ENCODE assay signal across 9 cellular contexts in the genomic region with DNA sequence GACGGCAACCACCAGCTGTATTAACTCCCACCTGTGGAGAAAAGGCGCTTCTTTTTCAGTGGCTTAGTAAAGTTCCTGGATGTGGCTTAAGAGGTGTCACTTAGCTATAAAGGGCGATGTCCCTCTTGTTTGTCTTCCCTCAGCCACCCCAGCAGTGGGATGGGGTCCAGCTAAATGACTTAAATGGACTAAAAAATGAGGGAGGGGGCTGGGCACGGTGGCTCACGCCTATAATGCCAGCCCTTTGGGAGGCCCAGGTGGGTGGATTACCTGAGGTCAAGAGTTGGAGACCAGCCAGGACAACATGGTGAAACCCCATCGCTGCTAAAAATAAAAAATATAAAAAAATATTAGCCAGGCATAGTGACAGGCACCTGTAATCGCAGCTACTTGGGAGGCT.
"Had no signal": no experiment of that assay in that cellular context is flagged by ENCODE, and none has a peak within 500 bp of the region (broad histone marks: within the 10 kb centered on the region; RNA-seq: fewer than 3 reads in every experiment).

No MANE protein-coding gene starts in this region.

- DNase-seq: GM23248, GOT3, H7, H9, HCEC 1CT, HFFc6 had no signal

- H3K36me3 ChIP-seq: HAP-1 had no signal

- H2AFZ ChIP-seq: GM23248, GM23338 had no signal

- H3K9me3 ChIP-seq: HAP-1 had no signal

- H3K4me2 ChIP-seq: GM23338 had no signal

- H3K4me1 ChIP-seq: HAP-1 had no signal

- H3K9ac ChIP-seq: GM23248 had no signal

- H3K27ac ChIP-seq: GM23248 had no signal

- H3K4me3 Mint-ChIP-seq: GM23338, H9, HFFc6 had no signal

- H3K27ac Mint-ChIP-seq: GM23338, H9, HFFc6 had no signal

- H3K4me3 ChIP-seq: GM23248, GM23338, HAP-1 had no signal

- H3K9me3 Mint-ChIP-seq: GM23338, H9 had no signal

- ATAC-seq: GM23338, HCT116 had no signal
